11 cellular contexts compared by ENCODE assay signal in the genomic region with DNA sequence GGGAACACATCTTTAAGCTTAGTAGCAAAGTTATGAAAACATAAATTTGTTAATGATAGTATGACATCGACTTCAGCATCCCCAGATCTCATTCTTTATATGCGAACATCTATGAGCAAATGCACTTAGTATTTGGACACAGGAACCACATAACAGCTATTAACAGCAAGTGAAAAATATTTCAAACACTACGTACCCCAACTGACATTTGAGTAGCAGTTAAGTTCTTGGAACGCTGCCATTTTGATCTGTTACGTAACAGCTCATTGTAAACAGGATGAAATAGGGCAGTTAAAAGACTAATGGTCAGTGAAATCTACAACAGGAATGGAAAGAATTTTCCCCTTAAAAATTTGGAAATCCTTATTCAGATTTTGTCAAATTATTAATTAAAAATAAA.
DNase-seq lines count a peak whose midpoint lies in the region; ATAC-seq and TF ChIP-seq lines count a peak whose summit lies in the region.
"Had no signal": no experiment of that assay in that cellular context is flagged by ENCODE, and none has a peak within 500 bp of the region (broad histone marks: within the 10 kb centered on the region; RNA-seq: fewer than 3 reads in every experiment).

No MANE protein-coding gene starts in this region.

- H3K27ac ChIP-seq in SJSA1, result peak overlapping the region; percentile 39; the same call in 1 of the 2 replicates
- H3K27ac ChIP-seq in uterus, result peak overlapping the region; percentile 18 to 25

- H3K36me3 ChIP-seq in SJSA1 (no peaks in the 10 kb centered on the region), uterus (no peaks in the 10 kb centered on the region)

- no peaks in the 10 kb centered on the region for H3K9me3 ChIP-seq in SJSA1 (replicated peaks)
- H3K9me3 ChIP-seq in uterus, result no peaks in the 10 kb centered on the region

- H3K27me3 ChIP-seq in SJSA1 (replicated peaks) (no peaks in the 10 kb centered on the region; the same call in 1 of the 2 replicates), uterus (no peaks in the 10 kb centered on the region)

- intact Hi-C loops in left cardiac atrium (cut with DNase I), result no loop called here
- intact Hi-C loops in uterus (cut with DNase I; ENCODE audit: low total_unique reads), result no loop called here

- TF ChIP-seq CTCF in uterus (IDR thresholded peaks at IDR 0.05), result no peak

- H3K4me1 ChIP-seq in SJSA1 (replicated peaks) (peaks cover 20% of the 10 kb centered on the region), uterus (no peaks in the 10 kb centered on the region)

- peak; percentile 55 to 62 for ATAC-seq in left cardiac atrium
- ATAC-seq: HCT116 had no signal

- peak; percentile 46 for DNase-seq in NOMO-1 treated with DMSO at 0.1 percent for 48 hours (lab: John Stamatoyannopoulos, UW; ENCODE audit: unreplicated experiment)
- DNase-seq in NOMO-1 treated with dmso at 0.1 percent for 144 hours (lab: John Stamatoyannopoulos, UW; ENCODE audit: unreplicated experiment), result no peak
- DNase-seq in SJSA1 (ENCODE audit: low read depth in 1 of 2, low spot score in 2 of 2), result peak; percentile 49 to 66
- no peak for DNase-seq in left cardiac atrium
- DNase-seq in uterus, result peak in 1 of 2 donors; percentile 72
- DNase-seq in putamen (ENCODE audit: low spot score), result no peak
- no peak for DNase-seq in SIG-M5 (lab: John Stamatoyannopoulos, UW)
- no peak for DNase-seq in OCI-M2 (lab: John Stamatoyannopoulos, UW; ENCODE audit: unreplicated experiment)
- DNase-seq: effector CD4-positive, alpha-beta T cell; stimulated activated CD4-positive, alpha-beta T cell treated with anti-CD3 and anti-CD28 coated beads, Interleukin-2, amount 100 ng/mL, for 48 hours had no signal

- H3K4me3 ChIP-seq in SJSA1 (no peak overlapping the region), uterus (no peak overlapping the region)

- TF ChIP-seq POLR2A in uterus (IDR thresholded peaks at IDR 0.05), result no peak

Comparison
In these comparisons a context has a peak if more than half of its experiments do, and no peak if none do; other contexts are left out.
1. DNase-seq: peak in NOMO-1 treated with DMSO at 0.1 percent for 48 hours (single experiment) and SJSA1 (2 of 2); none in NOMO-1 treated with dmso at 0.1 percent for 144 hours (single experiment), left cardiac atrium (single experiment), putamen (single experiment), SIG-M5 (single experiment) and OCI-M2 (single experiment).